Comparison of ENCODE assay signal across 8 cellular contexts in the genomic region with DNA sequence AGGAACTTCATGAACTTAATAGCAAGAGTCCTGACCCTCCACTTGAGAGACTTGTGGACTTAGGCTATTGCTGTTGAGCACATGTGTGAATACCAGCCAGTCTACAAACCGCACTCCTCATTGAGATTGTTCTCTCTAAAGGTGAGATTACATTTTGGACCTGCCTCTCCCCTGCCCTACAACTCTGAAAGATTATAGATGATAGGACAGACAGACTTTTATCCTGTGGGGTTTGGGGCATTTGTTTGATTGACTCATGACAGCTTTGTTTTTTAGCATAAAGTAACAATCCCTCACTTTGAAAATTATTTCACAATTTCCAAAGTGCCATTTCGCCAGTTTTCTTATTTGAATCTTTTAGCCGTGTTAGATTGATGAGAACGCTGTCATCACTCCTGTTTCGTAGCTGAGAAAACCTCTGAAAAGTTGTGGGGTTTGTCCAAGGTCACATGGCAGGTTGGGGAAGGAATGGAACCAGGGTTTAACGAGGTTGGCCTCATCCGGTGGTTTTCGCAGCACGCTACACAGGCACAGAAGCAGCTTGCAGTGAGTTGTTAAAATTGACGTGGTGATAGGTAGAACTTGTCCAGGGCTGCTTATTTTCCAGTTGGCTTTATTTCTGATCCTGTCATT.
DNase-seq lines count a peak whose midpoint lies in the region; ATAC-seq and TF ChIP-seq lines count a peak whose summit lies in the region.

No MANE protein-coding gene starts in this region.

- TF ChIP-seq CTCF in AG09309 (IDR thresholded peaks at IDR 0.05; ENCODE audit: control insufficient read depth, insufficient read depth, low read depth, low read length, missing control alignments) (no peak), nephron progenitor cell (IDR thresholded peaks at IDR 0.05) (no peak)

- no peak overlapping the region for H3K4me3 ChIP-seq in AG09309 (ENCODE audit: control insufficient read depth, low read depth, low read length)

- peak; percentile 63 for DNase-seq in AG09309 (ENCODE audit: low read depth)
- peak; percentile 37 for DNase-seq in NAMALWA (ENCODE audit: low spot score)
- DNase-seq in activated T-helper 9 cell treated with anti-CD3 and anti-CD28 coated beads, Interleukin-2, amount 50 U/mL, for 16 hours (ENCODE audit: low read depth) = peak; percentile 73
- DNase-seq in nephron progenitor cell = no peak
- DNase-seq in NCI-H226 = no peak
- no peak for DNase-seq in kidney tubule cell (ENCODE audit: low spot score)

- H3K4me3 Mint-ChIP-seq in nephron progenitor cell = no peak overlapping the region

- peaks cover 2% of the 10 kb centered on the region for H3K27me3 Mint-ChIP-seq in nephron progenitor cell (ENCODE audit: low read depth, poor library complexity)

- ATAC-seq in GM21447 (IDR thresholded peaks at IDR 0.05; ENCODE audit: unreplicated experiment) (peak; percentile 35), HG02970 (IDR thresholded peaks at IDR 0.05; ENCODE audit: low FRiP score, unreplicated experiment) (no peak)

- peak overlapping the region; percentile 55 for H3K27ac Mint-ChIP-seq in nephron progenitor cell

- H3K9me3 Mint-ChIP-seq in nephron progenitor cell = no peaks in the 10 kb centered on the region

- H3K4me1 Mint-ChIP-seq in nephron progenitor cell = peaks cover 66% of the 10 kb centered on the region

- peaks cover 4% of the 10 kb centered on the region for H3K36me3 Mint-ChIP-seq in nephron progenitor cell (ENCODE audit: low read depth)

Comparison
In these comparisons a context has a peak if more than half of its experiments do, and no peak if none do; other contexts are left out.
1. DNase-seq: peak in AG09309 (single experiment), NAMALWA (single experiment) and activated T-helper 9 cell treated with anti-CD3 and anti-CD28 coated beads, Interleukin-2, amount 50 U/mL, for 16 hours (single experiment); none in nephron progenitor cell (single experiment), NCI-H226 (single experiment) and kidney tubule cell (single experiment).